ENCODE assay signal across 16 cellular contexts in genomic region chr7:131591674-131592328, GRCh38.
"Had no signal": no experiment of that assay in that cellular context is flagged by ENCODE, and none has a peak within 500 bp of the region (broad histone marks: within the 10 kb centered on the region; RNA-seq: fewer than 3 reads in every experiment).

No MANE protein-coding gene starts in this region.

- ATAC-seq: left colon; stimulated activated effector memory CD8-positive, alpha-beta T cell treated with anti-CD3 and anti-CD28 coated beads, Interleukin-12 subunit alpha, Interleukin-12 subunit beta, amount 100 ng/mL, for 72 hours had no signal

- H3K4me1 Mint-ChIP-seq: naive B cell; stimulated activated effector memory CD8-positive, alpha-beta T cell treated with anti-CD3 and anti-CD28 coated beads, Interleukin-12 subunit alpha, Interleukin-12 subunit beta, amount 100 ng/mL, for 72 hours had no signal

- H3K9me3 Mint-ChIP-seq: activated T-helper 1 cell treated with anti-CD3 and anti-CD28 coated beads, Interleukin-12 subunit alpha, Interleukin-12 subunit beta, Interleukin-2, Interleukin-4 antibody, amounts not matched to agents 30 ng/mL and 10 ng/mL and 1 ng/mL, durations not matched to agents 14 hours and 24 hours and 36 hours; naive B cell; stimulated activated effector memory CD8-positive, alpha-beta T cell treated with anti-CD3 and anti-CD28 coated beads, Interleukin-12 subunit alpha, Interleukin-12 subunit beta, amount 100 ng/mL, for 72 hours had no signal

- H3K9me3 ChIP-seq: breast epithelium, neutrophil, transverse colon had no signal

- H3K36me3 Mint-ChIP-seq: naive B cell; stimulated activated effector memory CD8-positive, alpha-beta T cell treated with anti-CD3 and anti-CD28 coated beads, Interleukin-12 subunit alpha, Interleukin-12 subunit beta, amount 100 ng/mL, for 72 hours had no signal

- H3K36me3 ChIP-seq: breast epithelium, neutrophil, transverse colon had no signal

- H3K27ac Mint-ChIP-seq: activated T-helper 1 cell treated with anti-CD3 and anti-CD28 coated beads, Interleukin-12 subunit alpha, Interleukin-12 subunit beta, Interleukin-2, Interleukin-4 antibody, amounts not matched to agents 30 ng/mL and 10 ng/mL and 1 ng/mL, durations not matched to agents 14 hours and 24 hours and 36 hours; naive B cell; stimulated activated effector memory CD8-positive, alpha-beta T cell treated with anti-CD3 and anti-CD28 coated beads, Interleukin-12 subunit alpha, Interleukin-12 subunit beta, amount 100 ng/mL, for 72 hours had no signal

- DNase-seq: activated CD4-positive, CD25-positive, alpha-beta regulatory T cell treated with anti-CD3 and anti-CD28 coated beads, Interleukin-2, amount 50 U/mL, for 72 hours; activated naive CD4-positive, alpha-beta T cell; anterior cingulate cortex; cerebellar nuclear complex; effector CD8-positive, alpha-beta T cell; foreskin fibroblast; left colon; naive B cell; stimulated activated CD4-positive, alpha-beta T cell treated with anti-CD3 and anti-CD28 coated beads, Interleukin-12 subunit alpha, Interleukin-12 subunit beta, amount 100 ng/mL, for 4 hours; stimulated activated CD4-positive, alpha-beta T cell treated with anti-CD3 and anti-CD28 coated beads, Interleukin-2, amount 100 ng/mL, for 24 hours; T1000; transverse colon had no signal

- H3K27me3 ChIP-seq: breast epithelium, neutrophil, transverse colon had no signal

- H3K4me3 ChIP-seq: breast epithelium, transverse colon had no signal

- H3K4me1 ChIP-seq: breast epithelium, transverse colon had no signal

- H3K4me3 Mint-ChIP-seq: activated T-helper 1 cell treated with anti-CD3 and anti-CD28 coated beads, Interleukin-12 subunit alpha, Interleukin-12 subunit beta, Interleukin-2, Interleukin-4 antibody, amounts not matched to agents 30 ng/mL and 10 ng/mL and 1 ng/mL, durations not matched to agents 14 hours and 24 hours and 36 hours; naive B cell; stimulated activated effector memory CD8-positive, alpha-beta T cell treated with anti-CD3 and anti-CD28 coated beads, Interleukin-12 subunit alpha, Interleukin-12 subunit beta, amount 100 ng/mL, for 72 hours had no signal

- H3K27ac ChIP-seq: breast epithelium, neutrophil, transverse colon had no signal
